ENCODE assay signal across 20 cellular contexts in genomic region chr15:94456246-94456645, GRCh38.
"Had no signal": no experiment of that assay in that cellular context is flagged by ENCODE, and none has a peak within 500 bp of the region (broad histone marks: within the 10 kb centered on the region; RNA-seq: fewer than 3 reads in every experiment).

No MANE protein-coding gene starts in this region.

- H3K27me3 Mint-ChIP-seq: naive B cell; progenitor cell of endocrine pancreas; stimulated activated memory B cell treated with anti-CD40 and anti-IgM and Interleukin-4, amounts not matched to agents 10 μg/mL and 1 μg/mL and 100 μg/mL, for 72 hours; stimulated activated naive CD8-positive, alpha-beta T cell treated with anti-CD3 and anti-CD28 coated beads, Interleukin-15, Interleukin-2, amounts not matched to agents 100 ng/mL and 50 ng/mL, for 24 hours had no signal

- H3K9me3 Mint-ChIP-seq: naive B cell; stimulated activated memory B cell treated with anti-CD40 and anti-IgM and Interleukin-4, amounts not matched to agents 10 μg/mL and 1 μg/mL and 100 μg/mL, for 72 hours; stimulated activated naive CD8-positive, alpha-beta T cell treated with anti-CD3 and anti-CD28 coated beads, Interleukin-15, Interleukin-2, amounts not matched to agents 100 ng/mL and 50 ng/mL, for 24 hours had no signal

- ATAC-seq: foreskin keratinocyte; left cardiac atrium; pancreas; right cardiac atrium; stimulated activated memory B cell treated with anti-CD40 and anti-IgM and Interleukin-4, amounts not matched to agents 10 μg/mL and 1 μg/mL and 100 μg/mL, for 72 hours had no signal

- H3K9me3 ChIP-seq: tibial artery, upper lobe of left lung, uterus had no signal

- DNase-seq: erythroblast; foreskin keratinocyte; head of caudate nucleus; kidney; left cardiac atrium; left ventricle myocardium inferior; mesendoderm; naive B cell; occipital lobe; pancreas; right cardiac atrium; stimulated activated CD4-positive, alpha-beta T cell treated with anti-CD3 and anti-CD28 coated beads, Interleukin-4, amount 100 ng/mL, for 1 hour; tibial artery; upper lobe of left lung; uterus had no signal

- H3K27ac Mint-ChIP-seq: nephron; progenitor cell of endocrine pancreas; stimulated activated memory B cell treated with anti-CD40 and anti-IgM and Interleukin-4, amounts not matched to agents 10 μg/mL and 1 μg/mL and 100 μg/mL, for 72 hours; stimulated activated naive CD8-positive, alpha-beta T cell treated with anti-CD3 and anti-CD28 coated beads, Interleukin-15, Interleukin-2, amounts not matched to agents 100 ng/mL and 50 ng/mL, for 24 hours had no signal

- H3K4me1 ChIP-seq: left ventricle myocardium inferior, pancreas, tibial artery, upper lobe of left lung, uterus had no signal

- H3K36me3 ChIP-seq: left ventricle myocardium inferior, pancreas, tibial artery, uterus had no signal

- H3K27me3 ChIP-seq: foreskin keratinocyte, hepatocyte, pancreas, tibial artery, upper lobe of left lung, uterus had no signal

- H3K4me3 Mint-ChIP-seq: naive B cell; nephron; stimulated activated memory B cell treated with anti-CD40 and anti-IgM and Interleukin-4, amounts not matched to agents 10 μg/mL and 1 μg/mL and 100 μg/mL, for 72 hours; stimulated activated naive CD8-positive, alpha-beta T cell treated with anti-CD3 and anti-CD28 coated beads, Interleukin-15, Interleukin-2, amounts not matched to agents 100 ng/mL and 50 ng/mL, for 24 hours had no signal

- H3K4me3 ChIP-seq: hepatocyte, left ventricle myocardium inferior, pancreas, tibial artery, upper lobe of left lung, uterus had no signal

- H3K4me1 Mint-ChIP-seq: nephron; stimulated activated memory B cell treated with anti-CD40 and anti-IgM and Interleukin-4, amounts not matched to agents 10 μg/mL and 1 μg/mL and 100 μg/mL, for 72 hours had no signal

- H3K27ac ChIP-seq: foreskin keratinocyte, hepatocyte, left ventricle myocardium inferior, pancreas, tibial artery, upper lobe of left lung, uterus had no signal
